ENCODE assay signal across 8 cellular contexts in genomic region chr22:20885557-20886323, GRCh38. TPM values are rescaled to one million over a fixed set of nuclear protein-coding genes. Genes with fewer than 3 reads are reported as not detected.
DNase-seq lines count a peak whose midpoint lies in the region; ATAC-seq and TF ChIP-seq lines count a peak whose summit lies in the region.

No MANE protein-coding gene starts in this region.

- H3K4me1 Mint-ChIP-seq in T-helper 2 cell treated with Interferon-gamma antibody and Interleukin-4, amounts not matched to agents 5 μg/mL and 100 μg/mL, for 36 hours (ENCODE audit: low read depth): no peaks in the 10 kb centered on the region
- H3K4me1 Mint-ChIP-seq in immature natural killer cell: peaks cover 8 to 10% of the 10 kb centered on the region in 2 donors

- peaks cover 45% of the 10 kb centered on the region for H3K36me3 Mint-ChIP-seq in T-helper 2 cell treated with Interferon-gamma antibody and Interleukin-4, amounts not matched to agents 5 μg/mL and 100 μg/mL, for 36 hours (ENCODE audit: low read depth)
- peaks cover 24 to 67% (median 40%) of the 10 kb centered on the region in 3 donors for H3K36me3 Mint-ChIP-seq in immature natural killer cell

- DNase-seq in NCI-H146 treated with DMSO at 0.1 percent for 48 hours (lab: John Stamatoyannopoulos, UW; ENCODE audit: unreplicated experiment) (peak; percentile 32), breast epithelium (ENCODE audit: low spot score in 2 of 2) (peak; percentile 59 to 80), immature natural killer cell (peak; percentile 49 to 54 (median 49)), skeletal muscle cell (ENCODE audit: low read depth) (peak; percentile 37), NCI-H187 treated with DMSO at 0.1 percent for 48 hours (lab: John Stamatoyannopoulos, UW) (no peak)
- peak; percentile 12 for DNase-seq in T-helper 2 cell treated with Interferon-gamma antibody and Interleukin-4, amounts not matched to agents 5 μg/mL and 100 μg/mL, for 36 hours (ENCODE audit: low spot score)

- ATAC-seq in HG03097 (IDR thresholded peaks at IDR 0.05; ENCODE audit: low FRiP score, unreplicated experiment): no peak

- no peaks in the 10 kb centered on the region for H3K27me3 Mint-ChIP-seq in T-helper 2 cell treated with Interferon-gamma antibody and Interleukin-4, amounts not matched to agents 5 μg/mL and 100 μg/mL, for 36 hours (ENCODE audit: low read depth)
- peaks cover 0 to 4% (median 2%) of the 10 kb centered on the region in 3 donors for H3K27me3 Mint-ChIP-seq in immature natural killer cell (ENCODE audit: low read depth in 3 of 3)

- H3K4me1 ChIP-seq in breast epithelium: no peaks in the 10 kb centered on the region

- H3K27ac ChIP-seq in breast epithelium: peak overlapping the region; percentile 55 to 88

- TF ChIP-seq CTCF in GM12872 (IDR thresholded peaks at IDR 0.05; ENCODE audit: insufficient read depth, low read depth, low read length) (peak; percentile 89), breast epithelium (IDR thresholded peaks at IDR 0.05) (peak; percentile 50 to 88 (median 81))

- H3K4me3 Mint-ChIP-seq in T-helper 2 cell treated with Interferon-gamma antibody and Interleukin-4, amounts not matched to agents 5 μg/mL and 100 μg/mL, for 36 hours: no peak overlapping the region
- H3K4me3 Mint-ChIP-seq in immature natural killer cell: peak overlapping the region in 2 of 5 donors; percentile 1 to 13

- no peak for TF ChIP-seq POLR2A in breast epithelium (IDR thresholded peaks at IDR 0.05)

- no peak overlapping the region for H3K4me3 ChIP-seq in breast epithelium
- H3K4me3 ChIP-seq in skeletal muscle cell (ENCODE audit: low read depth, low read length): no peak overlapping the region

- H3K9me3 Mint-ChIP-seq in T-helper 2 cell treated with Interferon-gamma antibody and Interleukin-4, amounts not matched to agents 5 μg/mL and 100 μg/mL, for 36 hours: no peaks in the 10 kb centered on the region
- H3K9me3 Mint-ChIP-seq in immature natural killer cell: no peaks in the 10 kb centered on the region

- intact Hi-C loops in breast epithelium (cut with DNase I; ENCODE audit: low total_unique reads): no loop called here

- H3K27me3 ChIP-seq in breast epithelium: no peaks in the 10 kb centered on the region

- H3K9me3 ChIP-seq in breast epithelium: no peaks in the 10 kb centered on the region

- peaks cover 11% of the 10 kb centered on the region for H3K36me3 ChIP-seq in breast epithelium

- H3K27ac Mint-ChIP-seq in T-helper 2 cell treated with Interferon-gamma antibody and Interleukin-4, amounts not matched to agents 5 μg/mL and 100 μg/mL, for 36 hours: no peak overlapping the region
- H3K27ac Mint-ChIP-seq in immature natural killer cell: peak overlapping the region; percentile 49 to 81 (median 74)

RNA-seq across cellular contexts. Expression of gene SNAP29, which starts 26.9 kb away (rescaled TPM):
- 10 to 100 TPM; 17.7 to 28.2 (median 22.5) TPM for total RNA-seq in breast epithelium
- 10 to 100 TPM; 25.3 to 35.8 (median 35.7) TPM for polyA plus RNA-seq in immature natural killer cell

RNA-seq across cellular contexts. Expression of gene PI4KA, which starts 27.1 kb away (rescaled TPM):
- 100 to 1,000 TPM in 1 of 3 donors, 10 to 100 TPM in 2; 62.7 to 103 (median 73.5) TPM for total RNA-seq in breast epithelium
- polyA plus RNA-seq in immature natural killer cell: 10 to 100 TPM; 31.5 to 80.0 (median 33.7) TPM

RNA-seq across cellular contexts. Expression of gene CRKL, which starts 31.5 kb away (rescaled TPM):
- total RNA-seq in breast epithelium: 10 to 100 TPM; 36.8 to 46.5 (median 42.3) TPM
- polyA plus RNA-seq in immature natural killer cell: 10 to 100 TPM; 26.7 to 50.7 (median 43.1) TPM
